2 cellular contexts compared by ENCODE assay signal in genomic region chr5:142713151-142713706, GRCh38.
TF ChIP-seq lines count a peak whose summit lies in the region.

No MANE protein-coding gene starts in this region.

TF ChIP-seq in HCT116, 20 proteins besides CTCF, POLR2A, EP300 and RAD21:
- TF ChIP-seq YY1 (IDR thresholded peaks at IDR 0.05; ENCODE audit: extremely low read depth, insufficient replicate concordance, low read depth, low read length) (peak; percentile 82), POLR2AphosphoS5 (IDR thresholded peaks at IDR 0.05; ENCODE audit: low read depth, low read length) (peak; percentile 37), MAX (IDR thresholded peaks at IDR 0.05) (peak; percentile 51), CBX3 (IDR thresholded peaks at IDR 0.05; ENCODE audit: low read depth) (peak; percentile 77; the same call in 1 of the 2 replicates), EGR1 (IDR thresholded peaks at IDR 0.05; ENCODE audit: low read depth) (no peak), EZH2phosphoT487 (IDR thresholded peaks at IDR 0.05; ENCODE audit: borderline replicate concordance) (no peak)

TF ChIP-seq in SK-N-SH, 30 proteins besides CTCF, POLR2A, EP300 and RAD21:
- TF ChIP-seq NFIC (IDR thresholded peaks at IDR 0.05; ENCODE audit: borderline replicate concordance) (no peak), TCF12 (IDR thresholded peaks at IDR 0.05) (peak; percentile 47; the same call in 1 of the 2 replicates), RFX5 (IDR thresholded peaks at IDR 0.05; ENCODE audit: low read length) (no peak), RCOR1 (IDR thresholded peaks at IDR 0.05; ENCODE audit: low read length) (no peak; the same call in 1 of the 2 replicates), PBX3 (IDR thresholded peaks at IDR 0.05) (peak; percentile 50), SIN3A (IDR thresholded peaks at IDR 0.05; ENCODE audit: borderline replicate concordance, low read depth, low read length) (peak; percentile 19; the same call in 1 of the 2 replicates), MEF2A (IDR thresholded peaks at IDR 0.05; ENCODE audit: borderline replicate concordance, low read depth) (no peak), REST (IDR thresholded peaks at IDR 0.05; ENCODE audit: low read depth, low read length) (no peak), JUND (IDR thresholded peaks at IDR 0.05) (no peak), MXI1 (IDR thresholded peaks at IDR 0.05; ENCODE audit: low read depth, low read length) (0 out of 2 replicates have a peak, but pooled peaks have one; percentile 36), POLR2AphosphoS5 (IDR thresholded peaks at IDR 0.05; ENCODE audit: low read depth, low read length) (no peak), FOSL2 (IDR thresholded peaks at IDR 0.05; ENCODE audit: borderline replicate concordance, low read depth) (no peak), YY1 (IDR thresholded peaks at IDR 0.05; ENCODE audit: low read depth) (peak; percentile 78), TEAD4 (IDR thresholded peaks at IDR 0.05; ENCODE audit: borderline replicate concordance, insufficient read depth) (peak; percentile 58; the same call in 1 of the 2 replicates), SMC3 (IDR thresholded peaks at IDR 0.05; ENCODE audit: low read depth, low read length) (peak; percentile 62), USF1 (IDR thresholded peaks at IDR 0.05; ENCODE audit: borderline replicate concordance, low read depth) (no peak)
